In genomic region chr12:104132351-104132956, GRCh38 we compare ENCODE assay signal across 14 cellular contexts. TPM values are rescaled to one million over a fixed set of nuclear protein-coding genes. Genes with fewer than 3 reads are reported as not detected.
DNase-seq lines count a peak whose midpoint lies in the region; ATAC-seq, FAIRE-seq and TF ChIP-seq lines count a peak whose summit lies in the region.
"Had no signal": no experiment of that assay in that cellular context is flagged by ENCODE, and none has a peak within 500 bp of the region (broad histone marks: within the 10 kb centered on the region; RNA-seq: fewer than 3 reads in every experiment).

No MANE protein-coding gene starts in this region.

- peak overlapping the region; percentile 40 to 41; a peak in 2 of 4 replicates for H4K8ac ChIP-seq in IMR-90 (ENCODE audit: low read depth in 2 of 2, low read length in 2 of 2)

- intact Hi-C loops in IMR-90 (cut with micrococcal nuclease), result no loop called here
- intact Hi-C loops in prostate gland (cut with DNase I), result loop anchor here (5.0 kb wide), 1 partner anchor 165 kb away; no protein-coding TSS in a partner anchor

- TF ChIP-seq EP300 in gastroesophageal sphincter (IDR thresholded peaks at IDR 0.05), result no peak

- no peak for FAIRE-seq in GM19239 (lab: Jason Lieb, UNC)
- FAIRE-seq: RCC 7860 had no signal

- peak overlapping the region; percentile 96 for H2AK5ac ChIP-seq in IMR-90 (ENCODE audit: low read depth, low read length)

- H2AK9ac ChIP-seq in IMR-90 (replicated peaks; ENCODE audit: low read depth, low read length, poor library complexity), result no peak overlapping the region

- 0 out of 2 replicates have a peak overlapping the region, but pooled peaks have one; percentile 7 for H3K4me2 ChIP-seq in IMR-90 (ENCODE audit: low read depth, low read length)

- DNase-seq in IMR-90, result no peak
- peak; percentile 18 for DNase-seq in NCI-H510A (lab: John Stamatoyannopoulos, UW)
- peak; percentile 18 for DNase-seq in prostate gland (ENCODE audit: low spot score)
- DNase-seq in GOT3 (lab: John Stamatoyannopoulos, UW), result no peak
- no peak for DNase-seq in GM19239 (ENCODE audit: insufficient read length, low spot score)
- no peak for DNase-seq in activated T-cell treated with anti-CD3 and anti-CD28 coated beads for 4 hours
- DNase-seq: activated naive CD8-positive, alpha-beta T cell treated with anti-CD3 and anti-CD28 coated beads, Interleukin-2, amount 50 U/mL, for 24 hours; NCI-H1694 treated with DMSO at 0.1 percent for 48 hours; occipital lobe; stimulated activated CD4-positive, alpha-beta T cell treated with anti-CD3 and anti-CD28 coated beads, Interleukin-1b, Interleukin-23, amount 100 ng/mL, for 48 hours; stimulated activated naive B cell treated with anti-CD40 and anti-IgM and Interleukin-4, amounts not matched to agents 10 μg/mL and 1 μg/mL and 100 μg/mL, for 72 hours had no signal

- no peaks in the 10 kb centered on the region for H3K27me3 ChIP-seq in IMR-90 (ENCODE audit: control insufficient read depth, insufficient read depth, low read length)
- no peaks in the 10 kb centered on the region for H3K27me3 ChIP-seq in gastroesophageal sphincter
- H3K27me3 ChIP-seq in prostate gland (replicated peaks; ENCODE audit: insufficient read depth), result no peaks in the 10 kb centered on the region

- peak overlapping the region; percentile 66 for H3K14ac ChIP-seq in IMR-90 (replicated peaks; ENCODE audit: low read depth, low read length)

- peak overlapping the region; percentile 87 for H3K23ac ChIP-seq in IMR-90 (ENCODE audit: low read depth, low read length)

- dilution Hi-C loops in IMR-90 (cut with HindIII; ENCODE audit: low sequenced_read_pairs, unreplicated experiment), result no loop called here

- WGBS in IMR-90 (ENCODE audit: extremely low coverage in 2 of 2, insufficient read length in 1 of 2), 2 experiments, result 86% methylated on average over 3 of the region's 7 CpGs; no CpG with 5 or more reads in 1 of the 2 experiments
- 85 to 87% methylated on average over 7 of the region's 7 CpGs for WGBS in gastroesophageal sphincter (ENCODE audit: low coverage in 1 of 2), 2 donors
- 64% methylated on average over 7 of the region's 7 CpGs for WGBS in prostate gland

- H3K56ac ChIP-seq in IMR-90 (ENCODE audit: extremely low read depth, insufficient read depth, low read length), result no peak overlapping the region

- no peak overlapping the region for H3K9ac ChIP-seq in IMR-90 (ENCODE audit: low read depth, low read length)

- H3K27ac ChIP-seq in IMR-90 (ENCODE audit: insufficient read depth, low read length) (no peak overlapping the region), gastroesophageal sphincter (peak overlapping the region in 3 of 4 donors; percentile 19 to 49 (median 42)), prostate gland (peak overlapping the region; percentile 28 to 37)

- ATAC-seq in IMR-90 (ENCODE audit: low read depth) (no peak), gastroesophageal sphincter (no peak), HG03378 (IDR thresholded peaks at IDR 0.05; ENCODE audit: unreplicated experiment) (no peak)
- ATAC-seq: activated naive CD8-positive, alpha-beta T cell treated with anti-CD3 and anti-CD28 coated beads, Interleukin-2, amount 50 U/mL, for 24 hours; stimulated activated naive B cell treated with anti-CD40 and anti-IgM and Interleukin-4, amounts not matched to agents 10 μg/mL and 1 μg/mL and 100 μg/mL, for 72 hours had no signal

- H3K79me1 ChIP-seq in IMR-90 (ENCODE audit: low read depth in 1 of 2, low read length in 2 of 2), result peaks cover 38 to 80% of the 10 kb centered on the region in 2 experiments

- BruUV-seq in IMR-90 (replicated peaks; lab: Mats Ljungman, UMichigan), result no TSS peak

- H2BK5ac ChIP-seq in IMR-90 (ENCODE audit: low read depth, low read length, poor library complexity, severe bottlenecking), result peak overlapping the region; percentile 21

- H3K9me3 ChIP-seq in IMR-90 (ENCODE audit: control insufficient read depth, insufficient read depth, low read length), result no peaks in the 10 kb centered on the region
- no peaks in the 10 kb centered on the region for H3K9me3 ChIP-seq in gastroesophageal sphincter
- no peaks in the 10 kb centered on the region for H3K9me3 ChIP-seq in prostate gland

- peak overlapping the region; percentile 61 for H2BK20ac ChIP-seq in IMR-90 (ENCODE audit: low read depth, low read length)

- H3K4me3 ChIP-seq in IMR-90 (ENCODE audit: insufficient read depth, low read depth, low read length), result no peak overlapping the region
- H3K4me3 ChIP-seq in gastroesophageal sphincter, result no peak overlapping the region
- no peak overlapping the region for H3K4me3 ChIP-seq in prostate gland

- H3K4me1 ChIP-seq in IMR-90 (ENCODE audit: control insufficient read depth, insufficient read depth, low read length), result peaks cover 25% of the 10 kb centered on the region
- H3K4me1 ChIP-seq in gastroesophageal sphincter, result peaks cover 22 to 88% (median 28%) of the 10 kb centered on the region in 3 donors
- peaks cover 19% of the 10 kb centered on the region for H3K4me1 ChIP-seq in prostate gland (replicated peaks)

- H4K20me1 ChIP-seq in IMR-90 (ENCODE audit: insufficient read depth, low read length), result peaks cover 5% of the 10 kb centered on the region; the same call in 1 of the 2 replicates

- H3K36me3 ChIP-seq in IMR-90 (ENCODE audit: control insufficient read depth, insufficient read depth, low read length) (peaks cover 25% of the 10 kb centered on the region), gastroesophageal sphincter (peaks cover 3 to 52% of the 10 kb centered on the region in 2 donors), prostate gland (no peaks in the 10 kb centered on the region)

- H2BK120ac ChIP-seq in IMR-90 (ENCODE audit: low read depth, low read length), result peak overlapping the region; percentile 59

- peak overlapping the region; percentile 64 for H2AFZ ChIP-seq in IMR-90 (replicated peaks; ENCODE audit: low read length, poor library complexity)

- H3K9me1 ChIP-seq in IMR-90 (ENCODE audit: insufficient read depth, low read length), result peaks cover 23% of the 10 kb centered on the region

- CTCF ChIA-PET in IMR-90 (lab: Yijun Ruan, JAX), result interaction anchor here (1.3 kb wide), 1 partner anchor 74 kb away, joined by 3 read pairs; no protein-coding TSS in a partner anchor

- no peak for TF ChIP-seq CTCF in IMR-90 (conservative IDR thresholded peaks at IDR 0.05; ENCODE audit: low read depth, low read length)
- no peak for TF ChIP-seq CTCF in gastroesophageal sphincter (IDR thresholded peaks at IDR 0.05)
- no peak for TF ChIP-seq CTCF in prostate gland (IDR thresholded peaks at IDR 0.05)

- no peak overlapping the region for H4K5ac ChIP-seq in IMR-90 (ENCODE audit: low read depth, low read length)

- no peak for TF ChIP-seq RAD21 in IMR-90 (IDR thresholded peaks at IDR 0.05; ENCODE audit: low read length)

- peak overlapping the region; percentile 85; the same call in 2 of the 3 replicates for H2BK15ac ChIP-seq in IMR-90 (ENCODE audit: low read depth, low read length)

- H3K4ac ChIP-seq in IMR-90 (ENCODE audit: low read depth, low read length), result peak overlapping the region; percentile 66

- POLR2A ChIA-PET in IMR-90 (lab: Charles Lee; ENCODE audit: unreplicated experiment), result no interaction called here

- in situ Hi-C loops in IMR-90 (cut with MboI; ENCODE audit: low sequenced_read_pairs), result no loop called here

- TF ChIP-seq POLR2A in IMR-90 (IDR thresholded peaks at IDR 0.05; ENCODE audit: low read depth, low read length) (no peak), gastroesophageal sphincter (IDR thresholded peaks at IDR 0.05) (no peak), prostate gland (IDR thresholded peaks at IDR 0.05) (no peak)

- H3K18ac ChIP-seq in IMR-90 (ENCODE audit: low read depth, low read length), result no peak overlapping the region

- peak overlapping the region; percentile 59 for H4K91ac ChIP-seq in IMR-90 (ENCODE audit: insufficient read depth, low read depth, low read length)

TF ChIP-seq in IMR-90, 13 proteins besides CTCF, POLR2A, EP300 and RAD21:
- no peak for TF ChIP-seq RCOR1 (IDR thresholded peaks at IDR 0.05; ENCODE audit: insufficient replicate concordance, low read length)
- no peak for TF ChIP-seq ELK1 (IDR thresholded peaks at IDR 0.05; ENCODE audit: borderline replicate concordance, low read depth, low read length)
- TF ChIP-seq BHLHE40 (IDR thresholded peaks at IDR 0.05; ENCODE audit: low read depth, low read length), result no peak
- TF ChIP-seq NFE2L2 (IDR thresholded peaks at IDR 0.05; ENCODE audit: low read depth, low read length), result no peak

RNA-seq across cellular contexts. Expression of gene NFYB, which starts 5.6 kb away (rescaled TPM):
- total RNA-seq in IMR-90 (2012; rRNA removed) (22.2 and 31.4 TPM in 2 replicates), gastroesophageal sphincter (100 to 1,000 TPM in 1 of 4 donors, 10 to 100 TPM in 3; 63.7 to 112 (median 78.7) TPM), prostate gland (10 to 100 TPM; 37.9 to 41.1 TPM)
- polyA plus RNA-seq in IMR-90 (2012; rRNA removed), result 19.8 and 28.4 TPM in 2 replicates
- polyA plus RNA-seq in IMR-90 (2012; cell fraction: cytosol; rRNA removed), result 4.2 and 8.0 TPM in 2 replicates
- 3.5 and 32.9 TPM in 2 replicates for polyA plus RNA-seq in IMR-90 (2012; cell fraction: nucleus; rRNA removed; ENCODE audit: low replicate concordance)

Comparison
In these comparisons a context has a peak if more than half of its experiments do, and no peak if none do; other contexts are left out.
1. DNase-seq: peak in NCI-H510A (single experiment) and prostate gland (single experiment); none in IMR-90 (single experiment), GOT3 (single experiment), GM19239 (single experiment) and activated T-cell treated with anti-CD3 and anti-CD28 coated beads for 4 hours (single experiment).